In the genomic region with DNA sequence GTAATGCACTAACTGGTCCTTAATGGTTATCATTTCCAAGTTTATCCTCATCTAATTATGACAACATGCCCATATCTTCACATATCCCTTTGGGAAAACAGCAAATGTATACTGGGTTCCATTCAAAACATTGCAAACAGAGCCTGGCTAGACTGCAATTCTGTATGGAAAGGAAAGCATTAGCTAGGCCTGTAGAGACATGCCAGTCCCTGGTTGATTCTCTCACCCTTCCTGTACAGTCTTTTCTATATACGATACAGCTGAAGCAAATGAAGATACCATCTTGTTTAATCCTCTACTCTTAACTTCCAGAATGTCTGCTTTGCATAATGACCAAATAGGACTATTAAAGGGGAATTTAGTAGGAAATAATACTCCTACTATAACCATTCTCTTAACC, we compare ENCODE assay signal across 22 cellular contexts.
DNase-seq lines count a peak whose midpoint lies in the region; ATAC-seq, FAIRE-seq and TF ChIP-seq lines count a peak whose summit lies in the region.
"Had no signal": no experiment of that assay in that cellular context is flagged by ENCODE, and none has a peak within 500 bp of the region (broad histone marks: within the 10 kb centered on the region; RNA-seq: fewer than 3 reads in every experiment).

No MANE protein-coding gene starts in this region.

- intact Hi-C loops in HepG2 (cut with micrococcal nuclease; ENCODE audit: unreplicated experiment): no loop called here

- H3K9ac ChIP-seq in keratinocyte (ENCODE audit: control insufficient read depth, extremely low read depth, insufficient read depth, low read length): no peak overlapping the region
- H3K9ac ChIP-seq in HepG2 (ENCODE audit: insufficient read depth, low read depth, low read length): no peak overlapping the region

- no peak for TF ChIP-seq RAD21 in HepG2 (CRISPR knock-in tag; IDR thresholded peaks at IDR 0.05)

- no peaks in the 10 kb centered on the region for H3K36me3 ChIP-seq in keratinocyte (ENCODE audit: control insufficient read depth in 2 of 2, extremely low read depth in 1 of 2, insufficient read depth in 2 of 2, low read length in 2 of 2)
- H3K36me3 ChIP-seq in HepG2 (replicated peaks in 1 of 2; ENCODE audit: control insufficient read depth in 1 of 2, insufficient read depth in 2 of 2, low read length in 2 of 2): no peaks in the 10 kb centered on the region
- H3K36me3 ChIP-seq: HAP-1 had no signal

- in situ Hi-C loops in HepG2 (cut with HindIII; ENCODE audit: extremely low pct_ligation_motif_present, low pct_unique_long_range_greater_than_20kb): no loop called here

- H3K4me2 ChIP-seq in keratinocyte (ENCODE audit: control insufficient read depth, extremely low read depth, insufficient read depth, low read depth, low read length) (no peak overlapping the region), HepG2 (ENCODE audit: low read depth, low read length) (no peak overlapping the region)

- H3K27me3 ChIP-seq in keratinocyte (ENCODE audit: control insufficient read depth, extremely low read depth, insufficient read depth, low read length) (no peaks in the 10 kb centered on the region), HepG2 (ENCODE audit: control insufficient read depth in 1 of 2, insufficient read depth in 2 of 2, low read length in 2 of 2) (no peaks in the 10 kb centered on the region)

- whole genome bisulfite sequencing in HepG2 (ENCODE audit: low lambda C conversion rate): 0% methylated on average over 1 of the region's 1 CpG

- H2AFZ ChIP-seq in keratinocyte (ENCODE audit: control insufficient read depth, low read length) (peak overlapping the region; percentile 75), HepG2 (ENCODE audit: low read length) (no peak overlapping the region)

- peak; percentile 74 for FAIRE-seq in keratinocyte (lab: Jason Lieb, UNC)
- FAIRE-seq in HepG2 (lab: Jason Lieb, UNC): no peak
- FAIRE-seq: GM12878, HTR-8/SVneo had no signal

- H3K4me3 ChIP-seq in keratinocyte (ENCODE audit: control insufficient read depth in 2 of 3, extremely low read depth in 1 of 3, insufficient read depth in 2 of 3, low read depth in 1 of 3, low read length in 3 of 3) (no peak overlapping the region), HepG2 (replicated peaks in 1 of 3; ENCODE audit: insufficient read depth in 1 of 3, low read depth in 2 of 3, low read length in 3 of 3) (no peak overlapping the region)
- H3K4me3 ChIP-seq: GM12878, HAP-1 had no signal

- BruUV-seq in HepG2 (replicated peaks; lab: Mats Ljungman, UMichigan): no TSS peak

- POLR2A ChIA-PET in HepG2 (lab: Yijun Ruan, JAX): no interaction called here

- DNase-seq in NCI-H2171 treated with DMSO at 0.1 percent for 48 hours (lab: John Stamatoyannopoulos, UW): peak; percentile 30
- DNase-seq in NCI-H2171 (lab: John Stamatoyannopoulos, UW): no peak
- peak; percentile 74 for DNase-seq in NCI-H1105 treated with DMSO at 0.1 percent for 48 hours (lab: John Stamatoyannopoulos, UW)
- peak; percentile 73 for DNase-seq in NCI-H69 (lab: John Stamatoyannopoulos, UW)
- no peak for DNase-seq in keratinocyte (ENCODE audit: low read depth, low spot score)
- no peak for DNase-seq in dedifferentiated amniotic fluid mesenchymal stem cell (ENCODE audit: extremely low spot score)
- no peak for DNase-seq in HepG2 (ENCODE audit: low spot score)
- DNase-seq: Calu3, EL, GDM1, GOT3, HFFc6, KBM-7, MV-4-11, NCI-H1694, NCI-H2029 treated with DMSO at 0.1 percent for 48 hours, NCI-H748 treated with DMSO at 0.1 percent for 48 hours, SHP77 treated with DMSO at 0.1 percent for 48 hours had no signal

- peaks cover 2% of the 10 kb centered on the region for H3K9me3 ChIP-seq in keratinocyte (ENCODE audit: control insufficient read depth, low read depth, low read length)
- no peaks in the 10 kb centered on the region for H3K9me3 ChIP-seq in HepG2 (ENCODE audit: low read length)
- H3K9me3 ChIP-seq: HAP-1 had no signal

- H3K9me1 ChIP-seq in keratinocyte (ENCODE audit: control insufficient read depth, extremely low read depth, insufficient read depth, low read length): no peaks in the 10 kb centered on the region

- no peak for ATAC-seq in HepG2
- ATAC-seq: GM12878 had no signal

- peaks cover 2% of the 10 kb centered on the region for H3K4me1 ChIP-seq in keratinocyte (ENCODE audit: control insufficient read depth, extremely low read depth, insufficient read depth, low read length)
- no peaks in the 10 kb centered on the region for H3K4me1 ChIP-seq in HepG2 (ENCODE audit: insufficient read depth, low read length)
- H3K4me1 ChIP-seq: HAP-1 had no signal

- TF ChIP-seq CTCF in keratinocyte (optimal IDR thresholded peaks at IDR 0.05 in 1 of 3, IDR thresholded peaks at IDR 0.05 in 1 of 3, conservative IDR thresholded peaks at IDR 0.05 in 1 of 3; ENCODE audit: extremely low read depth in 1 of 3, insufficient read depth in 2 of 3, low read length in 3 of 3) (no peak), HepG2 (CRISPR knock-in tag; IDR thresholded peaks at IDR 0.05) (no peak)

- no peak for TF ChIP-seq POLR2A in HepG2 (IDR thresholded peaks at IDR 0.05; ENCODE audit: insufficient read depth in 1 of 2, low read depth in 2 of 2, low read length in 2 of 2)

- no peak overlapping the region for H3K27ac ChIP-seq in keratinocyte (ENCODE audit: control insufficient read depth, insufficient read depth, low read length)
- no peak overlapping the region for H3K27ac ChIP-seq in HepG2 (ENCODE audit: extremely low read length, insufficient read depth, low read length)
- H3K27ac ChIP-seq: RWPE1 had no signal

- no peaks in the 10 kb centered on the region for H3K79me2 ChIP-seq in keratinocyte (ENCODE audit: control insufficient read depth, insufficient read depth, low read length)
- no peaks in the 10 kb centered on the region for H3K79me2 ChIP-seq in HepG2 (ENCODE audit: insufficient read depth, low read length)

- dilution Hi-C loops in keratinocyte (cut with MboI; ENCODE audit: extremely low pct_ligation_motif_present, low sequenced_read_pairs): no loop called here

- H4K20me1 ChIP-seq in keratinocyte (ENCODE audit: control insufficient read depth, extremely low read depth, insufficient read depth, low read length) (no peaks in the 10 kb centered on the region), HepG2 (ENCODE audit: insufficient read depth, low read length) (no peaks in the 10 kb centered on the region)

- CTCF ChIA-PET in HepG2 (lab: Yijun Ruan, JAX; ENCODE audit: low intra/inter-chr PET ratio, low total read pairs): no interaction called here

- TF ChIP-seq EP300 in HepG2 (IDR thresholded peaks at IDR 0.05; ENCODE audit: low read depth in 2 of 2, low read length in 2 of 2): no peak
- no peak for TF ChIP-seq EP300 in HepG2 (CRISPR knock-in tag; IDR thresholded peaks at IDR 0.05; ENCODE audit: borderline replicate concordance)

TF ChIP-seq in HepG2, 621 proteins besides CTCF, POLR2A, EP300 and RAD21 (continues in another document):
- TF ChIP-seq ATF3 (CRISPR knock-in tag; IDR thresholded peaks at IDR 0.05) (no peak), NFYC (CRISPR knock-in tag; IDR thresholded peaks at IDR 0.05) (no peak), ZNF772 (CRISPR knock-in tag; IDR thresholded peaks at IDR 0.05) (no peak), DNMT1 (CRISPR knock-in tag; IDR thresholded peaks at IDR 0.05) (no peak), SOX6 (IDR thresholded peaks at IDR 0.05) (no peak), SOX6 (CRISPR knock-in tag; IDR thresholded peaks at IDR 0.05) (no peak), THYN1 (CRISPR knock-in tag; IDR thresholded peaks at IDR 0.05; ENCODE audit: borderline replicate concordance, low read depth) (no peak), POLR2G (IDR thresholded peaks at IDR 0.05; ENCODE audit: low read depth, low read length) (no peak), MIER3 (CRISPR knock-in tag; IDR thresholded peaks at IDR 0.05; ENCODE audit: borderline replicate concordance) (no peak)
- TF ChIP-seq, protein P1, sequence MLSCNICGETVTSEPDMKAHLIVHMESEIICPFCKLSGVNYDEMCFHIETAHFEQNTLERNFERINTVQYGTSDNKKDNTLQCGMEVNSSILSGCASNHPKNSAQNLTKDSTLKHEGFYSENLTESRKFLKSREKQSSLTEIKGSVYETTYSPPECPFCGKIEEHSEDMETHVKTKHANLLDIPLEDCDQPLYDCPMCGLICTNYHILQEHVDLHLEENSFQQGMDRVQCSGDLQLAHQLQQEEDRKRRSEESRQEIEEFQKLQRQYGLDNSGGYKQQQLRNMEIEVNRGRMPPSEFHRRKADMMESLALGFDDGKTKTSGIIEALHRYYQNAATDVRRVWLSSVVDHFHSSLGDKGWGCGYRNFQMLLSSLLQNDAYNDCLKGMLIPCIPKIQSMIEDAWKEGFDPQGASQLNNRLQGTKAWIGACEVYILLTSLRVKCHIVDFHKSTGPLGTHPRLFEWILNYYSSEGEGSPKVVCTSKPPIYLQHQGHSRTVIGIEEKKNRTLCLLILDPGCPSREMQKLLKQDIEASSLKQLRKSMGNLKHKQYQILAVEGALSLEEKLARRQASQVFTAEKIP (CRISPR knock-in tag; IDR thresholded peaks at IDR 0.05; ENCODE audit: borderline replicate concordance): no peak
- TF ChIP-seq, protein P2, sequence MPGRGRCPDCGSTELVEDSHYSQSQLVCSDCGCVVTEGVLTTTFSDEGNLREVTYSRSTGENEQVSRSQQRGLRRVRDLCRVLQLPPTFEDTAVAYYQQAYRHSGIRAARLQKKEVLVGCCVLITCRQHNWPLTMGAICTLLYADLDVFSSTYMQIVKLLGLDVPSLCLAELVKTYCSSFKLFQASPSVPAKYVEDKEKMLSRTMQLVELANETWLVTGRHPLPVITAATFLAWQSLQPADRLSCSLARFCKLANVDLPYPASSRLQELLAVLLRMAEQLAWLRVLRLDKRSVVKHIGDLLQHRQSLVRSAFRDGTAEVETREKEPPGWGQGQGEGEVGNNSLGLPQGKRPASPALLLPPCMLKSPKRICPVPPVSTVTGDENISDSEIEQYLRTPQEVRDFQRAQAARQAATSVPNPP (CRISPR knock-in tag; IDR thresholded peaks at IDR 0.05): no peak

Comparison
In these comparisons a context has a peak if more than half of its experiments do, and no peak if none do; other contexts are left out.
1. DNase-seq: peak in NCI-H2171 treated with DMSO at 0.1 percent for 48 hours (single experiment), NCI-H1105 treated with DMSO at 0.1 percent for 48 hours (single experiment) and NCI-H69 (single experiment); none in NCI-H2171 (single experiment), keratinocyte (single experiment), dedifferentiated amniotic fluid mesenchymal stem cell (single experiment) and HepG2 (single experiment).